In genomic region chr9:114000063-114000454, GRCh38 we compare ENCODE assay signal across 18 cellular contexts.
DNase-seq lines count a peak whose midpoint lies in the region; ATAC-seq, FAIRE-seq and TF ChIP-seq lines count a peak whose summit lies in the region.
"Had no signal": no experiment of that assay in that cellular context is flagged by ENCODE, and none has a peak within 500 bp of the region (broad histone marks: within the 10 kb centered on the region; RNA-seq: fewer than 3 reads in every experiment).

No MANE protein-coding gene starts in this region.

- H3K9me3 ChIP-seq in A673 (ENCODE audit: low read depth, low read length, poor library complexity, severe bottlenecking) (no peaks in the 10 kb centered on the region), kidney (ENCODE audit: control insufficient read depth in 1 of 2, low read length in 2 of 2) (no peaks in the 10 kb centered on the region)
- H3K9me3 ChIP-seq: BLaER1 had no signal

- DNase-seq in A673 (ENCODE audit: low spot score) (no peak), D341Med (ENCODE audit: low spot score) (peak; percentile 14), kidney (peak; percentile 27), sciatic nerve (ENCODE audit: low spot score) (peak; percentile 31), RPMI8226 (no peak), NCI-H1436 (lab: John Stamatoyannopoulos, UW) (no peak), anterior cingulate cortex (lab: John Stamatoyannopoulos, UW) (no peak)
- DNase-seq: Karpas-422, MM.1S, NCI-H1105, NCI-H187, NCI-H446 treated with DMSO at 0.1 percent for 48 hours, NCI-H748 treated with DMSO at 0.1 percent for 48 hours, PC-3 had no signal

- H3K27me3 ChIP-seq in A673 (replicated peaks; ENCODE audit: insufficient read depth, low read depth, low read length, poor library complexity): no peaks in the 10 kb centered on the region
- H3K27me3 ChIP-seq: BLaER1 had no signal

- BruUV-seq in A673 (replicated peaks; lab: Mats Ljungman, UMichigan): no TSS peak

- ATAC-seq in sciatic nerve: no peak
- no peak for ATAC-seq in GM18873 (IDR thresholded peaks at IDR 0.05; ENCODE audit: low FRiP score, unreplicated experiment)
- ATAC-seq: PC-3, Right ventricle myocardium inferior had no signal

- no peak for FAIRE-seq in kidney (lab: Jason Lieb, UNC)
- FAIRE-seq: H1 had no signal

- H3K27ac ChIP-seq in A673 (ENCODE audit: low read depth, low read length, poor library complexity, severe bottlenecking) (peak overlapping the region; percentile 24), kidney (ENCODE audit: low read depth in 2 of 2, low read length in 2 of 2) (no peak overlapping the region)

- TF ChIP-seq CTCF in A673 (conservative IDR thresholded peaks at IDR 0.05; ENCODE audit: low read depth, low read length) (no peak), kidney (IDR thresholded peaks at IDR 0.05; ENCODE audit: borderline replicate concordance, extremely low read depth, insufficient read depth) (no peak)

- POLR2A ChIA-PET in A673 (lab: Charles Lee; ENCODE audit: low non-redundant PET): no interaction called here

- CTCF ChIA-PET in A673 (lab: Charles Lee): no interaction called here

- H3K4me3 ChIP-seq in A673 (ENCODE audit: low read depth, low read length, poor library complexity, severe bottlenecking) (no peak overlapping the region), kidney (ENCODE audit: low read length in 2 of 2) (no peak overlapping the region)
- H3K4me3 ChIP-seq: BLaER1 had no signal

- H3K9ac ChIP-seq in kidney (ENCODE audit: low read length in 2 of 2): no peak overlapping the region
- H3K9ac ChIP-seq: BLaER1 had no signal

- H3K36me3 ChIP-seq in A673 (ENCODE audit: insufficient read depth, low read length, poor library complexity, severe bottlenecking) (peaks cover 12% of the 10 kb centered on the region), kidney (ENCODE audit: control insufficient read depth in 1 of 2, insufficient read depth in 2 of 2, low read length in 2 of 2) (peaks cover 7 to 20% of the 10 kb centered on the region in 2 donors)

- intact Hi-C loops in A673 (cut with micrococcal nuclease; ENCODE audit: unreplicated experiment) (no loop called here), kidney (cut with DNase I) (no loop called here), sciatic nerve (cut with DNase I) (no loop called here)

- H3K4me1 ChIP-seq in A673 (ENCODE audit: insufficient read depth, low read length, poor library complexity, severe bottlenecking): peaks cover 36% of the 10 kb centered on the region
- H3K4me1 ChIP-seq in kidney (ENCODE audit: control insufficient read depth in 1 of 2, insufficient read depth in 1 of 2, low read depth in 1 of 2, low read length in 2 of 2): peaks cover 8 to 27% of the 10 kb centered on the region in 2 donors

Comparison
In these comparisons a context has a peak if more than half of its experiments do, and no peak if none do; other contexts are left out.
1. DNase-seq: peak in D341Med (single experiment), kidney (single experiment) and sciatic nerve (single experiment); none in A673 (single experiment), RPMI8226 (single experiment), NCI-H1436 (single experiment) and anterior cingulate cortex (0 of 58).